Comparison of ENCODE assay signal across 26 cellular contexts in genomic region chr6:147972436-147972835, GRCh38.
"Had no signal": no experiment of that assay in that cellular context is flagged by ENCODE, and none has a peak within 500 bp of the region (broad histone marks: within the 10 kb centered on the region; RNA-seq: fewer than 3 reads in every experiment).

No MANE protein-coding gene starts in this region.

- H3K27ac ChIP-seq: coronary artery, foreskin keratinocyte, gastroesophageal sphincter, heart left ventricle, hepatocyte, neural progenitor cell, parathyroid adenoma, thoracic aorta, transverse colon, upper lobe of right lung, uterus had no signal

- H3K27ac Mint-ChIP-seq: natural killer cell treated with Interleukin-12 subunit alpha and Interleukin-12 subunit beta and Interleukin-15 and Interleukin-18, amount 100 ng/mL, for 72 hours; neural progenitor cell; progenitor cell of endocrine pancreas; stimulated activated naive B cell treated with anti-CD40 and anti-IgM and Interleukin-4, amounts not matched to agents 10 μg/mL and 1 μg/mL and 100 μg/mL, for 72 hours; stimulated activated naive CD8-positive, alpha-beta T cell treated with anti-CD3 and anti-CD28 coated beads, Interleukin-15, Interleukin-2, amounts not matched to agents 100 ng/mL and 50 ng/mL, for 24 hours had no signal

- ATAC-seq: foreskin keratinocyte; gastroesophageal sphincter; heart left ventricle; left lobe of liver; natural killer cell treated with Interleukin-12 subunit alpha and Interleukin-12 subunit beta and Interleukin-15 and Interleukin-18, amount 100 ng/mL, for 72 hours; sciatic nerve; stimulated activated naive B cell treated with anti-CD40 and anti-IgM and Interleukin-4, amounts not matched to agents 10 μg/mL and 1 μg/mL and 100 μg/mL, for 72 hours; upper lobe of right lung had no signal

- H3K9me3 Mint-ChIP-seq: stimulated activated naive CD8-positive, alpha-beta T cell treated with anti-CD3 and anti-CD28 coated beads, Interleukin-15, Interleukin-2, amounts not matched to agents 100 ng/mL and 50 ng/mL, for 24 hours had no signal

- DNase-seq: dermis blood vessel endothelial cell; effector memory CD4-positive, alpha-beta T cell; erythroblast; foreskin keratinocyte; heart left ventricle; kidney; mammary epithelial cell; small intestine; stimulated activated CD4-positive, alpha-beta T cell treated with anti-CD3 and anti-CD28 coated beads, Interleukin-15, amount 100 ng/mL, for 24 hours; stimulated activated CD4-positive, alpha-beta T cell treated with anti-CD3 and anti-CD28 coated beads, Interleukin-2, amount 100 ng/mL, for 48 hours; stimulated activated naive B cell treated with anti-CD40 and anti-IgM and Interleukin-4, amounts not matched to agents 10 μg/mL and 1 μg/mL and 100 μg/mL, for 72 hours; transverse colon; upper lobe of right lung; uterus had no signal

- H3K36me3 ChIP-seq: gastroesophageal sphincter, heart left ventricle, neural progenitor cell, right atrium auricular region, thoracic aorta, transverse colon, upper lobe of right lung, uterus had no signal

- H3K27me3 Mint-ChIP-seq: natural killer cell treated with Interleukin-12 subunit alpha and Interleukin-12 subunit beta and Interleukin-15 and Interleukin-18, amount 100 ng/mL, for 72 hours; progenitor cell of endocrine pancreas; stimulated activated naive B cell treated with anti-CD40 and anti-IgM and Interleukin-4, amounts not matched to agents 10 μg/mL and 1 μg/mL and 100 μg/mL, for 72 hours; stimulated activated naive CD8-positive, alpha-beta T cell treated with anti-CD3 and anti-CD28 coated beads, Interleukin-15, Interleukin-2, amounts not matched to agents 100 ng/mL and 50 ng/mL, for 24 hours had no signal

- H3K4me3 ChIP-seq: coronary artery, gastroesophageal sphincter, heart left ventricle, hepatocyte, neural progenitor cell, right atrium auricular region, thoracic aorta, transverse colon, upper lobe of right lung, uterus had no signal

- H3K4me1 ChIP-seq: gastroesophageal sphincter, heart left ventricle, neural progenitor cell, parathyroid adenoma, transverse colon, upper lobe of right lung, uterus had no signal

- H3K36me3 Mint-ChIP-seq: natural killer cell treated with Interleukin-12 subunit alpha and Interleukin-12 subunit beta and Interleukin-15 and Interleukin-18, amount 100 ng/mL, for 72 hours; stimulated activated naive B cell treated with anti-CD40 and anti-IgM and Interleukin-4, amounts not matched to agents 10 μg/mL and 1 μg/mL and 100 μg/mL, for 72 hours had no signal

- H3K27me3 ChIP-seq: foreskin keratinocyte, gastroesophageal sphincter, heart left ventricle, hepatocyte, neural progenitor cell, right atrium auricular region, transverse colon, upper lobe of right lung, uterus had no signal

- H3K4me1 Mint-ChIP-seq: stimulated activated naive B cell treated with anti-CD40 and anti-IgM and Interleukin-4, amounts not matched to agents 10 μg/mL and 1 μg/mL and 100 μg/mL, for 72 hours had no signal

- H3K9me3 ChIP-seq: right atrium auricular region, thoracic aorta, transverse colon, upper lobe of right lung, uterus had no signal

- H3K4me3 Mint-ChIP-seq: natural killer cell treated with Interleukin-12 subunit alpha and Interleukin-12 subunit beta and Interleukin-15 and Interleukin-18, amount 100 ng/mL, for 72 hours; neural progenitor cell; stimulated activated naive B cell treated with anti-CD40 and anti-IgM and Interleukin-4, amounts not matched to agents 10 μg/mL and 1 μg/mL and 100 μg/mL, for 72 hours; stimulated activated naive CD8-positive, alpha-beta T cell treated with anti-CD3 and anti-CD28 coated beads, Interleukin-15, Interleukin-2, amounts not matched to agents 100 ng/mL and 50 ng/mL, for 24 hours had no signal
